18 cellular contexts compared by ENCODE assay signal in genomic region chr10:52997007-52997406, GRCh38.
DNase-seq lines count a peak whose midpoint lies in the region; ATAC-seq and TF ChIP-seq lines count a peak whose summit lies in the region.
"Had no signal": no experiment of that assay in that cellular context is flagged by ENCODE, and none has a peak within 500 bp of the region (broad histone marks: within the 10 kb centered on the region; RNA-seq: fewer than 3 reads in every experiment).

No MANE protein-coding gene starts in this region.

- no peak overlapping the region for H2AFZ ChIP-seq in neural cell (ENCODE audit: low read depth, low read length)

- intact Hi-C loops in cardiac septum (cut with DNase I), result no loop called here

- H3K4me1 ChIP-seq in HEK293 (ENCODE audit: control insufficient read depth, insufficient read depth, low read length), result peaks cover 5% of the 10 kb centered on the region; the same call in 1 of the 2 replicates

- H3K4me3 ChIP-seq in HEK293 (ENCODE audit: low read depth, low read length) (no peak overlapping the region), choroid plexus epithelial cell (ENCODE audit: low read depth, low read length) (no peak overlapping the region), neural cell (ENCODE audit: low read length) (no peak overlapping the region)
- H3K4me3 ChIP-seq: BLaER1 treated with 17β-estradiol and CSF1 and Interleukin-3, amounts not matched to agents 10 nM and 100 nM had no signal

- no peaks in the 10 kb centered on the region for H3K9me2 ChIP-seq in neural cell (ENCODE audit: insufficient read depth, low read length)

- H4K20me1 ChIP-seq in neural cell (ENCODE audit: insufficient read depth), result no peaks in the 10 kb centered on the region
- H4K20me1 ChIP-seq: BLaER1 treated with 17β-estradiol and CSF1 and Interleukin-3, amounts not matched to agents 10 nM and 100 nM had no signal

- H3K79me2 ChIP-seq in neural cell (replicated peaks; ENCODE audit: insufficient read depth, low read length), result no peaks in the 10 kb centered on the region

- peak; percentile 69 for TF ChIP-seq EP300 in neural cell (conservative IDR thresholded peaks at IDR 0.05; ENCODE audit: poor library complexity, severe bottlenecking)

- CTCF ChIA-PET in HEK293 (lab: Yijun Ruan, JAX), result interaction anchor here (0.7 kb wide), 1 partner anchor 36 kb away, joined by 3 read pairs; no protein-coding TSS in a partner anchor

- H3K9ac ChIP-seq in neural cell (ENCODE audit: low read length), result no peak overlapping the region
- H3K9ac ChIP-seq: BLaER1 treated with 17β-estradiol and CSF1 and Interleukin-3, amounts not matched to agents 10 nM and 100 nM had no signal

- no peak for TF ChIP-seq RAD21 in neural cell (conservative IDR thresholded peaks at IDR 0.05)

- no peak overlapping the region for H3K4me2 ChIP-seq in neural cell (ENCODE audit: low read length)
- H3K4me2 ChIP-seq: BLaER1 treated with 17β-estradiol and CSF1 and Interleukin-3, amounts not matched to agents 10 nM and 100 nM had no signal

- H3K36me3 ChIP-seq in HEK293 (ENCODE audit: control insufficient read depth in 2 of 2, insufficient read depth in 1 of 2, low read length in 2 of 2) (no peaks in the 10 kb centered on the region), neural cell (ENCODE audit: insufficient read depth, low read length) (no peaks in the 10 kb centered on the region)
- H3K36me3 ChIP-seq: BLaER1 treated with 17β-estradiol and CSF1 and Interleukin-3, amounts not matched to agents 10 nM and 100 nM had no signal

- H3K9me3 ChIP-seq in HEK293 (ENCODE audit: control insufficient read depth, insufficient read depth, low read depth, low read length) (no peaks in the 10 kb centered on the region; the same call in 1 of the 2 replicates), neural cell (ENCODE audit: low read length) (no peaks in the 10 kb centered on the region)

- POLR2A ChIA-PET in HEK293 (lab: Yijun Ruan, JAX), result no interaction called here

- TF ChIP-seq CTCF in HEK293 (tag by site-specific recombination; IDR thresholded peaks at IDR 0.05), result no peak
- no peak for TF ChIP-seq CTCF in choroid plexus epithelial cell (conservative IDR thresholded peaks at IDR 0.05; ENCODE audit: low read depth, low read length)
- TF ChIP-seq CTCF in neural cell (IDR thresholded peaks at IDR 0.05; ENCODE audit: poor library complexity, severe bottlenecking), result no peak

- ATAC-seq in GM19395 (IDR thresholded peaks at IDR 0.05; ENCODE audit: unreplicated experiment), result no peak
- ATAC-seq: CD8-positive, alpha-beta T cell had no signal

- H3K27me3 ChIP-seq in neural cell (ENCODE audit: insufficient read depth, low read depth, low read length), result no peaks in the 10 kb centered on the region
- H3K27me3 ChIP-seq: BLaER1 treated with 17β-estradiol and CSF1 and Interleukin-3, amounts not matched to agents 10 nM and 100 nM had no signal

- DNase-seq in OCI-M1 (lab: John Stamatoyannopoulos, UW) (peak; percentile 45), choroid plexus epithelial cell (ENCODE audit: low read depth) (peak; percentile 18), cardiac septum (ENCODE audit: low spot score) (no peak), NCI-H1092 (lab: John Stamatoyannopoulos, UW) (no peak), NCI-H82 (lab: John Stamatoyannopoulos, UW) (no peak)
- DNase-seq: 8988T; AML-193; Caco-2; Calu3; CD4-positive, alpha-beta T cell; CD8-positive, alpha-beta T cell; DMS79 treated with DMSO at 0.1 percent for 48 hours; GF-D8 had no signal

- H3F3A ChIP-seq in neural cell (ENCODE audit: insufficient read depth, low read length, poor library complexity, severe bottlenecking), result no peaks in the 10 kb centered on the region

- H3K27ac ChIP-seq in HEK293 (ENCODE audit: extremely low read depth, low read depth, low read length), result no peak overlapping the region
- peak overlapping the region; percentile 1 for H3K27ac ChIP-seq in neural cell (ENCODE audit: low read length)
- H3K27ac ChIP-seq: BLaER1 treated with 17β-estradiol and CSF1 and Interleukin-3, amounts not matched to agents 10 nM and 100 nM; C4-2B had no signal

TF ChIP-seq in HEK293, 187 proteins besides CTCF, POLR2A, EP300 and RAD21:
- TF ChIP-seq ZFP41 (tag by site-specific recombination; IDR thresholded peaks at IDR 0.05; ENCODE audit: borderline replicate concordance), result no peak
- peak; percentile 69 for TF ChIP-seq SETDB1 (IDR thresholded peaks at IDR 0.05; ENCODE audit: insufficient read length, low read length)
TF ChIP-seq in HEK293: peak in this region for 1.

TF ChIP-seq in neural cell, 6 proteins besides CTCF, POLR2A, EP300 and RAD21:
- TF ChIP-seq EZH2 (IDR thresholded peaks at IDR 0.05; ENCODE audit: borderline replicate concordance, insufficient read depth, low read length, poor library complexity, severe bottlenecking) (no peak), POLR2AphosphoS5 (IDR thresholded peaks at IDR 0.05) (peak; percentile 36)

Comparison
In these comparisons a context has a peak if more than half of its experiments do, and no peak if none do; other contexts are left out.
1. DNase-seq: peak in OCI-M1 (single experiment) and choroid plexus epithelial cell (single experiment); none in cardiac septum (single experiment), NCI-H1092 (single experiment) and NCI-H82 (single experiment).